Comparison of ENCODE assay signal across 8 cellular contexts in the genomic region with DNA sequence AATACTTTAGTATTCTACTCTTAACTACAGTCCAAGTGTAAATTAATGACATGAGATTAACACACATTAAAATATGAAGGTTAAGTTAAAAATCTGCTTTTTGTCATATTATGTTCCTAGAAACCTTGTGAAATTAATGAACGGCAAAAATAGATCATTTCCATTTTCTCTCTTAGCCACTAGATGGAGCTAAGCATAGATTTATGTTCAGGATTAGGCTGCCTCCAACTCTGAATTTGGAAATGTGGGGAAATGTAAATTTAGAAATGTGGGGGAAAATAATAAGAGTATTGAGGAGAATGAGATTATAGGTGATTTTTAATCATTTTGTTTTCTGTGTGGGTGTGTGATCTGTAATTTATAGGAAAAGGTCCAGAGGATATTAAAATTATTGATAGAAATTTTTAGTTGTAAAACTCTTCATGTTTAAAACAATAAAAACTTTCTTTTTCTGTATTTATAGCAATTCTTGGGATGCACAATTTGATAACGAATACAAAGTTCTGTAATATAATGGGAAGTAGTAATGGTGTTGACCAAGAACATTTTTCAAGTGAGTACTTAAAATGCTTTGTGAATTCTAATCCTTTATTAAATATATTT. TPM values are rescaled to one million over a fixed set of nuclear protein-coding genes. Genes with fewer than 3 reads are reported as not detected.
DNase-seq lines count a peak whose midpoint lies in the region; FAIRE-seq and TF ChIP-seq lines count a peak whose summit lies in the region.

No MANE protein-coding gene starts in this region.

- no peak for FAIRE-seq in keratinocyte (lab: Jason Lieb, UNC)

- H3K9me3 ChIP-seq in Caco-2 (no peaks in the 10 kb centered on the region), adipocyte (ENCODE audit: control insufficient read depth, low read length) (no peaks in the 10 kb centered on the region), keratinocyte (ENCODE audit: control insufficient read depth, low read depth, low read length) (no peaks in the 10 kb centered on the region), neuronal stem cell (replicated peaks in 1 of 2; ENCODE audit: control insufficient read depth in 2 of 2, insufficient read depth in 1 of 2, low read depth in 1 of 2, low read length in 2 of 2) (peaks cover 0 to 5% of the 10 kb centered on the region in 2 donors)

- H3K27me3 ChIP-seq in Caco-2 (replicated peaks; ENCODE audit: control insufficient read depth, insufficient read depth, low read length): no peaks in the 10 kb centered on the region
- no peaks in the 10 kb centered on the region for H3K27me3 ChIP-seq in adipocyte (replicated peaks; ENCODE audit: control insufficient read depth, insufficient read depth, low read length)
- H3K27me3 ChIP-seq in keratinocyte (ENCODE audit: control insufficient read depth, extremely low read depth, insufficient read depth, low read length): no peaks in the 10 kb centered on the region
- H3K27me3 ChIP-seq in neuronal stem cell (ENCODE audit: control insufficient read depth in 3 of 3, insufficient read depth in 3 of 3, low read depth in 1 of 3, low read length in 3 of 3): no peaks in the 10 kb centered on the region

- no peaks in the 10 kb centered on the region for H3K27me3 Mint-ChIP-seq in Caco-2 (ENCODE audit: insufficient read depth, unreplicated experiment)

- H3K36me3 Mint-ChIP-seq in Caco-2 (ENCODE audit: insufficient read depth, unreplicated experiment): peaks cover 44% of the 10 kb centered on the region

- no peak overlapping the region for H3K4me3 Mint-ChIP-seq in Caco-2 (ENCODE audit: unreplicated experiment)

- no peak overlapping the region for H4K91ac ChIP-seq in neuronal stem cell (ENCODE audit: low read depth, low read length, poor library complexity)

- BruUV-seq in Caco-2 (replicated peaks; lab: Mats Ljungman, UMichigan): no TSS peak

- H2BK120ac ChIP-seq in neuronal stem cell (ENCODE audit: low read depth, low read length): no peak overlapping the region

- no peaks in the 10 kb centered on the region for H3K9me3 Mint-ChIP-seq in Caco-2 (ENCODE audit: unreplicated experiment)

- POLR2A ChIA-PET in Caco-2 (lab: Charles Lee): no interaction called here

- H3K27ac ChIP-seq in keratinocyte (ENCODE audit: control insufficient read depth, insufficient read depth, low read length) (no peak overlapping the region), neuronal stem cell (replicated peaks; ENCODE audit: low read length) (no peak overlapping the region)

- H3K4me1 ChIP-seq in Caco-2: peaks cover 8% of the 10 kb centered on the region; the same call in 1 of the 2 replicates
- H3K4me1 ChIP-seq in adipocyte (ENCODE audit: control insufficient read depth, insufficient read depth, low read length): peaks cover 18% of the 10 kb centered on the region
- H3K4me1 ChIP-seq in keratinocyte (ENCODE audit: control insufficient read depth, extremely low read depth, insufficient read depth, low read length): peaks cover 11% of the 10 kb centered on the region
- H3K4me1 ChIP-seq in neuronal stem cell (ENCODE audit: control insufficient read depth in 2 of 2, insufficient read depth in 1 of 2, low read depth in 1 of 2, low read length in 2 of 2): peaks cover 3 to 12% of the 10 kb centered on the region in 2 donors

- no peak overlapping the region for H3K4me3 ChIP-seq in Caco-2 (ENCODE audit: low read depth, low read length)
- H3K4me3 ChIP-seq in adipocyte (ENCODE audit: low read length): no peak overlapping the region
- H3K4me3 ChIP-seq in keratinocyte (ENCODE audit: control insufficient read depth in 2 of 3, extremely low read depth in 1 of 3, insufficient read depth in 2 of 3, low read depth in 1 of 3, low read length in 3 of 3): no peak overlapping the region
- H3K4me3 ChIP-seq in neuronal stem cell (ENCODE audit: low read length in 2 of 2): no peak overlapping the region

- H2AFZ ChIP-seq in keratinocyte (ENCODE audit: control insufficient read depth, low read length): no peak overlapping the region
- no peak overlapping the region for H2AFZ ChIP-seq in neuronal stem cell (ENCODE audit: low read length)

- TF ChIP-seq CTCF in Caco-2 (IDR thresholded peaks at IDR 0.05; ENCODE audit: insufficient read depth in 1 of 2, low read depth in 1 of 2, low read length in 1 of 2, severe bottlenecking in 1 of 2, unreplicated experiment in 1 of 2) (peak; percentile 44 to 69), keratinocyte (optimal IDR thresholded peaks at IDR 0.05 in 1 of 3, IDR thresholded peaks at IDR 0.05 in 1 of 3, conservative IDR thresholded peaks at IDR 0.05 in 1 of 3; ENCODE audit: extremely low read depth in 1 of 3, insufficient read depth in 2 of 3, low read length in 3 of 3) (peak in 2 of 3 experiments; percentile 37 to 61)

- no peak overlapping the region for H2BK12ac ChIP-seq in neuronal stem cell (ENCODE audit: low read length)

- dilution Hi-C loops in keratinocyte (cut with MboI; ENCODE audit: extremely low pct_ligation_motif_present, low sequenced_read_pairs): no loop called here

- CTCF ChIA-PET in Caco-2 (lab: Charles Lee): interaction anchor here (0.6 to 1.5 kb wide), 7 partner anchors 10 to 352 kb away, joined by 3 to 7 read pairs (median 3); no protein-coding TSS in a partner anchor

- intact Hi-C loops in Caco-2 (cut with micrococcal nuclease; ENCODE audit: unreplicated experiment): loop anchor here (1.0 kb wide), 1 partner anchor 19 kb away; no protein-coding TSS in a partner anchor

- H3K9ac ChIP-seq in adipocyte (ENCODE audit: low read length) (peak overlapping the region; percentile 8), keratinocyte (ENCODE audit: control insufficient read depth, extremely low read depth, insufficient read depth, low read length) (no peak overlapping the region), neuronal stem cell (ENCODE audit: low read depth, low read length, poor library complexity) (no peak overlapping the region)

- no peaks in the 10 kb centered on the region for H3K4me1 Mint-ChIP-seq in Caco-2 (ENCODE audit: low read depth, unreplicated experiment)

- H2BK5ac ChIP-seq in neuronal stem cell (ENCODE audit: low read length): no peak overlapping the region

- H3K14ac ChIP-seq in neuronal stem cell (ENCODE audit: low read length): no peak overlapping the region

- no peak overlapping the region for H3K4ac ChIP-seq in neuronal stem cell (ENCODE audit: low read length)

- peaks cover 59% of the 10 kb centered on the region for H3K79me2 ChIP-seq in keratinocyte (ENCODE audit: control insufficient read depth, insufficient read depth, low read length)

- in situ Hi-C loops in KBM-7 (cut with MboI; ENCODE audit: low pct_unique_long_range_greater_than_20kb, low sequenced_read_pairs): no loop called here

- H4K20me1 ChIP-seq in keratinocyte (ENCODE audit: control insufficient read depth, extremely low read depth, insufficient read depth, low read length): peaks cover 5% of the 10 kb centered on the region

- H4K8ac ChIP-seq in neuronal stem cell (ENCODE audit: low read depth, low read length): no peak overlapping the region

- H3K18ac ChIP-seq in neuronal stem cell (ENCODE audit: low read length): no peak overlapping the region

- no peaks in the 10 kb centered on the region for H3K9me1 ChIP-seq in keratinocyte (ENCODE audit: control insufficient read depth, extremely low read depth, insufficient read depth, low read length)

- H2BK15ac ChIP-seq in neuronal stem cell (ENCODE audit: low read length): no peak overlapping the region

- WGBS in neuronal stem cell (ENCODE audit: extremely low coverage in 2 of 2, insufficient read length in 2 of 2, insufficient replicate concordance in 1 of 2), 2 donors: no CpG with 5 or more reads among the region's 2 CpGs

- H3K27ac Mint-ChIP-seq in Caco-2 (ENCODE audit: unreplicated experiment): no peak overlapping the region

- H2AK5ac ChIP-seq in neuronal stem cell (ENCODE audit: low read depth, low read length): no peak overlapping the region

- H3K4me2 ChIP-seq in keratinocyte (ENCODE audit: control insufficient read depth, extremely low read depth, insufficient read depth, low read depth, low read length) (no peak overlapping the region), neuronal stem cell (ENCODE audit: insufficient read depth, low read length, poor library complexity, severe bottlenecking) (no peak overlapping the region)

- H3K79me1 ChIP-seq in neuronal stem cell (ENCODE audit: low read depth, low read length): no peaks in the 10 kb centered on the region

- no peak for DNase-seq in Caco-2
- DNase-seq in KBM-7: peak; percentile 43
- DNase-seq in adipocyte (ENCODE audit: low read depth): peak; percentile 77
- no peak for DNase-seq in keratinocyte (ENCODE audit: low read depth, low spot score)
- DNase-seq in COLO668 (lab: John Stamatoyannopoulos, UW; ENCODE audit: unreplicated experiment): no peak
- no peak for DNase-seq in activated CD4-positive, alpha-beta T cell treated with anti-CD3 and anti-CD28 coated beads for 48 hours
- no peak for DNase-seq in neuronal stem cell (ENCODE audit: low spot score)
- DNase-seq in activated CD4-positive, alpha-beta T cell treated with anti-CD3 and anti-CD28 coated beads, Interleukin-2, amount 50 U/mL, for 48 hours: no peak

- no peak overlapping the region for H3K23ac ChIP-seq in neuronal stem cell (ENCODE audit: low read depth, low read length, poor library complexity)

- H3K36me3 ChIP-seq in Caco-2 (ENCODE audit: control insufficient read depth, insufficient read depth, low read length) (no peaks in the 10 kb centered on the region), adipocyte (ENCODE audit: control insufficient read depth, insufficient read depth, low read length, severe bottlenecking) (peaks cover 12% of the 10 kb centered on the region), keratinocyte (ENCODE audit: control insufficient read depth in 2 of 2, extremely low read depth in 1 of 2, insufficient read depth in 2 of 2, low read length in 2 of 2) (peaks cover 13 to 29% of the 10 kb centered on the region in 2 experiments), neuronal stem cell (replicated peaks in 1 of 2; ENCODE audit: control insufficient read depth in 2 of 2, insufficient read depth in 2 of 2, low read length in 2 of 2) (peaks cover 0 to 34% of the 10 kb centered on the region in 2 donors)

RNA-seq across cellular contexts. Expression of a gene that starts 59.2 kb away (rescaled TPM):
- 46.8 and 54.4 TPM in 2 replicates for total RNA-seq in Caco-2 (2022)
- 48.4 to 100 TPM (median 50.2 TPM) in 3 replicates for polyA plus RNA-seq in keratinocyte
- 249 TPM for polyA plus RNA-seq in keratinocyte (2011; ENCODE audit: low read depth)
- polyA plus RNA-seq in keratinocyte (2011; cell fraction: cytosol; rRNA removed): 50.3 and 97.3 TPM in 2 replicates
- polyA plus RNA-seq in keratinocyte (2011; cell fraction: nucleus; rRNA removed): 66.1 and 71.0 TPM in 2 replicates
- 59.4 and 66.5 TPM in 2 replicates for polyA plus RNA-seq in keratinocyte (2012; ENCODE audit: low replicate concordance)
- polyA minus RNA-seq in keratinocyte: 20.2 to 107 TPM (median 32.1 TPM) in 3 replicates
- polyA minus RNA-seq in keratinocyte (2011; cell fraction: cytosol; rRNA and poly(A)+ RNA removed): 36.8 TPM
- polyA minus RNA-seq in keratinocyte (2011; cell fraction: nucleus; rRNA and poly(A)+ RNA removed): 46.0 and 118 TPM in 2 replicates
- 9.9 TPM for polyA plus RNA-seq in neuronal stem cell (2013, experiment 1 of 2)
- 10.7 TPM for polyA plus RNA-seq in neuronal stem cell (2013, experiment 2 of 2)

Comparison
In these comparisons a context has a peak if more than half of its experiments do, and no peak if none do; other contexts are left out.
1. DNase-seq: peak in KBM-7 (single experiment) and adipocyte (single experiment); none in Caco-2 (0 of 2), keratinocyte (single experiment), COLO668 (single experiment), activated CD4-positive, alpha-beta T cell treated with anti-CD3 and anti-CD28 coated beads for 48 hours (single experiment), neuronal stem cell (single experiment) and activated CD4-positive, alpha-beta T cell treated with anti-CD3 and anti-CD28 coated beads, Interleukin-2, amount 50 U/mL, for 48 hours (0 of 2).